ENCODE assay signal across 16 cellular contexts in genomic region chr20:30912006-30912660, GRCh38.
DNase-seq lines count a peak whose midpoint lies in the region; ATAC-seq, FAIRE-seq and TF ChIP-seq lines count a peak whose summit lies in the region.
"Had no signal": no experiment of that assay in that cellular context is flagged by ENCODE, and none has a peak within 500 bp of the region (broad histone marks: within the 10 kb centered on the region; RNA-seq: fewer than 3 reads in every experiment).

No MANE protein-coding gene starts in this region.

- H3K27ac Mint-ChIP-seq in CD8-positive, alpha-beta T cell = no peak overlapping the region
- H3K27ac Mint-ChIP-seq: mesothelial cell of epicardium had no signal

- in situ Hi-C loops in K562 (cut with MboI) = no loop called here

- intact Hi-C loops in K562 (cut with micrococcal nuclease) = no loop called here
- intact Hi-C loops in CD8-positive, alpha-beta T cell (cut with DNase I, micrococcal nuclease) = no loop called here

- H3K4me1 ChIP-seq in HUES64 (ENCODE audit: insufficient read depth, low read length) = no peaks in the 10 kb centered on the region
- no peaks in the 10 kb centered on the region; a peak in 1 of 5 replicates for H3K4me1 ChIP-seq in K562 (replicated peaks in 1 of 2; ENCODE audit: control insufficient read depth in 2 of 2, insufficient read depth in 2 of 2, low read length in 2 of 2)
- H3K4me1 ChIP-seq in mesenchymal stem cell (ENCODE audit: control insufficient read depth, insufficient read depth, low read depth, low read length) = no peaks in the 10 kb centered on the region
- no peaks in the 10 kb centered on the region for H3K4me1 ChIP-seq in CD8-positive, alpha-beta T cell (ENCODE audit: insufficient read depth, low read length)
- H3K4me1 ChIP-seq: BE2C had no signal

- H3K27ac ChIP-seq in HUES64 (ENCODE audit: low read depth, low read length) (peak overlapping the region; percentile 94), K562 (ENCODE audit: extremely low read depth, low read depth, low read length) (no peak overlapping the region), mesenchymal stem cell (ENCODE audit: low read length, poor library complexity, severe bottlenecking) (no peak overlapping the region)
- no peak overlapping the region for H3K27ac ChIP-seq in CD8-positive, alpha-beta T cell (ENCODE audit: low read depth, low read length)

- H4K8ac ChIP-seq in mesenchymal stem cell (ENCODE audit: low read length) = no peak overlapping the region

- H3K36me3 ChIP-seq in HUES64 (ENCODE audit: insufficient read depth, low read length) = no peaks in the 10 kb centered on the region
- H3K36me3 ChIP-seq in K562 (ENCODE audit: control insufficient read depth, insufficient read depth, low read length) = no peaks in the 10 kb centered on the region
- H3K36me3 ChIP-seq in mesenchymal stem cell (ENCODE audit: control insufficient read depth in 1 of 2, insufficient read depth in 2 of 2, low read depth in 1 of 2, low read length in 2 of 2) = no peaks in the 10 kb centered on the region
- H3K36me3 ChIP-seq in CD8-positive, alpha-beta T cell (ENCODE audit: insufficient read depth, low read length) = no peaks in the 10 kb centered on the region
- H3K36me3 ChIP-seq: BE2C had no signal

- no peaks in the 10 kb centered on the region for H3K79me1 ChIP-seq in mesenchymal stem cell (replicated peaks; ENCODE audit: low read length, poor library complexity, severe bottlenecking)

- peak overlapping the region; percentile 76 for H3K9ac ChIP-seq in HUES64 (ENCODE audit: low read depth, low read length)
- no peak overlapping the region for H3K9ac ChIP-seq in K562 (ENCODE audit: insufficient read depth in 1 of 2, low read depth in 2 of 2, low read length in 2 of 2)
- H3K9ac ChIP-seq in mesenchymal stem cell (ENCODE audit: low read length) = peak overlapping the region; percentile 79

- TF ChIP-seq POLR2A in K562 (conservative IDR thresholded peaks at IDR 0.05) = no peak

- H3K27me3 Mint-ChIP-seq in CD8-positive, alpha-beta T cell (ENCODE audit: low read depth) = peaks cover 21% of the 10 kb centered on the region

- H3K9me3 Mint-ChIP-seq in CD8-positive, alpha-beta T cell = peaks cover 19% of the 10 kb centered on the region

- H3K4me2 ChIP-seq in K562 (ENCODE audit: insufficient read depth, low read length) = no peak overlapping the region
- peak overlapping the region; percentile 47 for H3K4me2 ChIP-seq in mesenchymal stem cell (ENCODE audit: low read length, poor library complexity, severe bottlenecking)

- H2BK12ac ChIP-seq in mesenchymal stem cell (ENCODE audit: low read length in 2 of 2) = no peak overlapping the region

- TF ChIP-seq EP300 in K562 (IDR thresholded peaks at IDR 0.05; ENCODE audit: low read length) = no peak

- H4K20me1 ChIP-seq in K562 (replicated peaks; ENCODE audit: control insufficient read depth, insufficient read depth, low read length) = no peaks in the 10 kb centered on the region

- H3K4me1 Mint-ChIP-seq in CD8-positive, alpha-beta T cell (ENCODE audit: low read depth) = peaks cover 10% of the 10 kb centered on the region
- H3K4me1 Mint-ChIP-seq: mesothelial cell of epicardium had no signal

- H3K9me1 ChIP-seq in K562 (ENCODE audit: control insufficient read depth, insufficient read depth, low read length) = no peaks in the 10 kb centered on the region

- no peak; the same call in 2 of the 3 replicates for ATAC-seq in K562
- ATAC-seq in CD8-positive, alpha-beta T cell = no peak
- ATAC-seq: HCT116, Right ventricle myocardium inferior had no signal

- H4K91ac ChIP-seq in mesenchymal stem cell (ENCODE audit: low read length) = no peak overlapping the region

- FAIRE-seq in K562 (lab: Jason Lieb, UNC) = no peak

- no peak overlapping the region for H2BK15ac ChIP-seq in mesenchymal stem cell (ENCODE audit: low read depth, poor library complexity, severe bottlenecking)

- peaks cover 3% of the 10 kb centered on the region; the same call in 1 of the 2 replicates for H3K9me3 ChIP-seq in HUES64 (ENCODE audit: insufficient read depth, low read depth, low read length)
- no peaks in the 10 kb centered on the region for H3K9me3 ChIP-seq in K562 (replicated peaks; ENCODE audit: control insufficient read depth, insufficient read depth, low read depth, low read length)
- H3K9me3 ChIP-seq in mesenchymal stem cell (ENCODE audit: control insufficient read depth, low read length) = no peaks in the 10 kb centered on the region
- no peaks in the 10 kb centered on the region for H3K9me3 ChIP-seq in CD8-positive, alpha-beta T cell (ENCODE audit: low read length)
- H3K9me3 ChIP-seq: BE2C had no signal

- H3K23ac ChIP-seq in mesenchymal stem cell (ENCODE audit: low read length in 2 of 2) = no peak overlapping the region

- TF ChIP-seq CTCF in K562 (IDR thresholded peaks at IDR 0.05 in 2 of 3, conservative IDR thresholded peaks at IDR 0.05 in 1 of 3; ENCODE audit: insufficient read depth in 2 of 3, low read depth in 1 of 3, low read length in 3 of 3) = peak; percentile 14 to 24 (median 16); a peak in 2 of 6 replicates
- no peak for TF ChIP-seq CTCF in CD8-positive, alpha-beta T cell (IDR thresholded peaks at IDR 0.05)
- no peak for TF ChIP-seq CTCF in GM10248 (IDR thresholded peaks at IDR 0.05; ENCODE audit: control extremely low read depth, extremely low read depth, low read depth, missing control alignments)

- H2BK5ac ChIP-seq in mesenchymal stem cell (ENCODE audit: low read depth, low read length, poor library complexity, severe bottlenecking) = no peak overlapping the region

- no peak overlapping the region for H3K18ac ChIP-seq in mesenchymal stem cell (ENCODE audit: low read depth in 1 of 2, low read length in 2 of 2)

- TF ChIP-seq RAD21 in K562 (CRISPR knock-in tag; conservative IDR thresholded peaks at IDR 0.05 in 1 of 2, IDR thresholded peaks at IDR 0.05 in 1 of 2) = no peak

- H3K14ac ChIP-seq in mesenchymal stem cell (ENCODE audit: low read length in 2 of 2) = no peak overlapping the region

- H3K36me3 Mint-ChIP-seq in CD8-positive, alpha-beta T cell = no peaks in the 10 kb centered on the region

- CTCF ChIA-PET in K562 (lab: Yijun Ruan, JAX; ENCODE audit: low intra/inter-chr PET ratio) = no interaction called here
- CTCF ChIA-PET in CD8-positive, alpha-beta T cell (lab: Charles Lee) = no interaction called here
- CTCF ChIA-PET in GM10248 (lab: Yijun Ruan, JAX) = no interaction called here

- no TSS peak for BruUV-seq in K562 (replicated peaks; lab: Mats Ljungman, UMichigan)

- POLR2A ChIA-PET in K562 (lab: Yijun Ruan, JAX) (no interaction called here), GM10248 (lab: Yijun Ruan, JAX) (no interaction called here)
- POLR2A ChIA-PET in CD8-positive, alpha-beta T cell (lab: Charles Lee) = no interaction called here

- H2AFZ ChIP-seq in K562 (ENCODE audit: low read depth, low read length) (no peak overlapping the region), mesenchymal stem cell (ENCODE audit: low read depth, low read length) (no peak overlapping the region)

- WGBS in HUES64 = 17% methylated on average over 17 of the region's 28 CpGs
- 8% methylated on average over 8 of the region's 28 CpGs for WGBS in K562 (ENCODE audit: insufficient coverage, low coverage, missing lambda C conversion rate)
- 52% methylated on average over 13 of the region's 28 CpGs for WGBS in mesenchymal stem cell

- H2AK5ac ChIP-seq in mesenchymal stem cell (ENCODE audit: low read length, severe bottlenecking) = no peak overlapping the region

- H3K4me3 ChIP-seq in HUES64 (ENCODE audit: low read length) (peak overlapping the region; percentile 57), K562 (no peak overlapping the region), mesenchymal stem cell (ENCODE audit: insufficient read depth in 1 of 2, low read depth in 1 of 2, low read length in 2 of 2) (peak overlapping the region in 1 of 2 experiments; percentile 68)
- no peak overlapping the region for H3K4me3 ChIP-seq in CD8-positive, alpha-beta T cell (ENCODE audit: low read depth, low read length)

- no peak overlapping the region for H3K4me3 Mint-ChIP-seq in CD8-positive, alpha-beta T cell
- H3K4me3 Mint-ChIP-seq: mesothelial cell of epicardium had no signal

- H3K27me3 ChIP-seq in HUES64 (ENCODE audit: insufficient read depth, low read length) (no peaks in the 10 kb centered on the region), K562 (ENCODE audit: control insufficient read depth in 2 of 2, insufficient read depth in 2 of 2, low read length in 2 of 2) (no peaks in the 10 kb centered on the region), mesenchymal stem cell (ENCODE audit: control insufficient read depth in 1 of 2, insufficient read depth in 1 of 2, low read length in 2 of 2) (no peaks in the 10 kb centered on the region)
- no peaks in the 10 kb centered on the region for H3K27me3 ChIP-seq in CD8-positive, alpha-beta T cell (ENCODE audit: insufficient read depth, low read length)
- H3K27me3 ChIP-seq: BE2C had no signal

- DNase-seq in AG20443 (ENCODE audit: low spot score) = peak; percentile 8
- peak in 1 of 4 experiments; percentile 17 for DNase-seq in K562 (ENCODE audit: extremely low read depth in 1 of 4, low spot score in 3 of 4)
- no peak for DNase-seq in mesenchymal stem cell
- no peak for DNase-seq in COR-L47 (lab: John Stamatoyannopoulos, UW)
- no peak for DNase-seq in NCI-H1048 (lab: John Stamatoyannopoulos, UW)
- no peak for DNase-seq in CD8-positive, alpha-beta T cell
- no peak for DNase-seq in GM10248 (ENCODE audit: extremely low spot score)
- DNase-seq: anterior cingulate cortex, BE2C, cortex of kidney, DMS53, NCI-H2029 treated with DMSO at 0.1 percent for 48 hours had no signal

- H3K79me2 ChIP-seq in K562 (ENCODE audit: control insufficient read depth, insufficient read depth, low read length) = no peaks in the 10 kb centered on the region

- H3K4ac ChIP-seq in mesenchymal stem cell (ENCODE audit: low read depth in 1 of 2, low read length in 2 of 2) = no peak overlapping the region

- no peak overlapping the region for H2BK120ac ChIP-seq in mesenchymal stem cell (ENCODE audit: low read depth, low read length)

TF ChIP-seq in K562, 482 proteins besides CTCF, POLR2A, EP300 and RAD21 (continues in another document):
- TF ChIP-seq NR2C2 (CRISPR knock-in tag; IDR thresholded peaks at IDR 0.05) (no peak), NR2C2 (tag; IDR thresholded peaks at IDR 0.05) (no peak)

Comparison
In these comparisons a context has a peak if more than half of its experiments do, and no peak if none do; other contexts are left out.
1. H3K9ac ChIP-seq: peak in HUES64 (single experiment) and mesenchymal stem cell (single experiment); none in K562 (0 of 2).
2. CTCF ChIP-seq: peak in K562 (3 of 3); none in CD8-positive, alpha-beta T cell (single experiment) and GM10248 (single experiment).